18 cellular contexts compared by ENCODE assay signal in the genomic region with DNA sequence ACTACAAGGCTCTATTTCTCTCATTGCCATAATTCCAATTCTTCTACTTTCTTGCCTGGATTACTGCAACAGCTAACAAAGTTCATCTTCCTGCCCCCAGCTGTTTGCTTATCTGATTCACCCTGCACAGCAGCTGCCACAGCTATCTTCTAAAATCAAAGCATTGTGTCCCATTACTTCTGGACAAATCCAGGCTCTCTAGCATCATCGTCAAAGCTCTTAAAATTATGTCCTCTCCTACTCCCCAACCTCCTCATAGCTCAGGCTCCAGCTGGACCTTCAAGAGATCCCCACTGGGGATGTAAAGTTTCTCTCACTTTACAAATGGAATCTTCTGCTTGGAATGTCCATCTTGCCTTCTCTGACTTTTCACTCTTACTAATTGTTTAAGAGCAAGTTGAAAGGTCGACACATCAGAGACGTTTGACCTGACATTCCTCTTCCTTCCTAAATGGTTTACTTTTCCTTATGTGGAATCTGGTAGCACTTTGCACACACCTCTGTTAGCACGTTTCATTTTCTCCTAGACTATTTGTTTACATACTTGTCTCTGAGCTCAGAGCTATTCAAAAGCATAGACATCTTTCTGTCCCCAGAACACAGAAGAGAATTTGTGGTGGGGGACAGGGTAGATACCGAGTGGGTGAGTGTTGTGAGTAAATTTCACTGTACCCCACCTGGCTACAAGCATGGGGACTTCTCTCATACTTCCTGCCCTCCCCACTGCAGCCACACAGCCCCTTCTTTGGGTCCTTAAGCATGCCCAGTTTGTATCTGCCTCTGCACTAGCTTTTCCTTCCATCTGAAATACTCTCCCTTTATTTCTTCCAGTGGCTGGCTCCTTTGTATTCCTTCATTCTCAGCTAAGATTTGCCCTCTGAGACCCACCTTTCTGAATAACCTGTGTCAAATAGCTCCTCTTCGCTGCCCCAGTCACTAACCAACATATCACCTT.
A peak's percentile ranks its signal among the peaks of the same experiment; 100 is the strongest.
DNase-seq lines count a peak whose midpoint lies in the region; ATAC-seq, FAIRE-seq and TF ChIP-seq lines count a peak whose summit lies in the region.
"Had no signal": no experiment of that assay in that cellular context is flagged by ENCODE, and none has a peak within 500 bp of the region (broad histone marks: within the 10 kb centered on the region; RNA-seq: fewer than 3 reads in every experiment).

No MANE protein-coding gene starts in this region.

- H3K4me1 ChIP-seq in A549: peaks cover 77% of the 10 kb centered on the region
- no peaks in the 10 kb centered on the region for H3K4me1 ChIP-seq in prostate gland (replicated peaks)
- H3K4me1 ChIP-seq in uterus: peaks cover 0 to 7% of the 10 kb centered on the region in 2 donors

- no peaks in the 10 kb centered on the region for H3K9me3 ChIP-seq in A549
- H3K9me3 ChIP-seq in prostate gland: no peaks in the 10 kb centered on the region
- no peaks in the 10 kb centered on the region for H3K9me3 ChIP-seq in uterus
- H3K9me3 ChIP-seq: Caco-2 had no signal

- peak in 1 of 2 experiments; percentile 62 for DNase-seq in A549 (ENCODE audit: low read depth in 1 of 2, low spot score in 1 of 2)
- DNase-seq in SK-N-DZ (ENCODE audit: low spot score): peak; percentile 45
- peak; percentile 24 for DNase-seq in fibroblast of peridontal ligament (ENCODE audit: extremely low read depth)
- no peak for DNase-seq in prostate gland (ENCODE audit: low spot score)
- DNase-seq in GM19238 (ENCODE audit: insufficient read length, low spot score): no peak
- no peak for DNase-seq in NCI-H2227 (lab: John Stamatoyannopoulos, UW; ENCODE audit: unreplicated experiment)
- no peak for DNase-seq in uterus
- DNase-seq: activated CD8-positive, alpha-beta memory T cell treated with anti-CD3 and anti-CD28 coated beads for 24 hours; activated effector memory CD4-positive, alpha-beta T cell treated with Interleukin-2 at 50 U/mL for 16 hours; dermis blood vessel endothelial cell; natural killer cell; NCI-H524 treated with DMSO at 0.1 percent for 48 hours; OCI-M1; stimulated activated CD8-positive, alpha-beta memory T cell treated with anti-CD3 and anti-CD28 coated beads, Interleukin-4, amount 100 ng/mL, for 48 hours had no signal

- CTCF ChIA-PET in A549 (lab: Yijun Ruan, JAX): interaction anchor here (1.5 kb wide), 1 partner anchor 433 kb away, joined by 3 read pairs; no protein-coding TSS in a partner anchor

- peak overlapping the region; percentile 28; the same call in 2 of the 3 replicates for H3K4me3 ChIP-seq in A549
- no peak overlapping the region for H3K4me3 ChIP-seq in prostate gland
- H3K4me3 ChIP-seq in uterus: no peak overlapping the region

- no peak for FAIRE-seq in A549 (lab: Jason Lieb, UNC)
- FAIRE-seq: GM12891 had no signal

- 10% methylated on average over 6 of the region's 6 CpGs for WGBS in A549 (ENCODE audit: missing lambda C conversion rate)
- 37% methylated on average over 6 of the region's 6 CpGs for WGBS in prostate gland

- TF ChIP-seq EP300 in A549 (IDR thresholded peaks at IDR 0.05): peak; percentile 24 to 54; a peak in 1 of 5 replicates

- no peak for TF ChIP-seq RAD21 in A549 (conservative IDR thresholded peaks at IDR 0.05 in 1 of 2, IDR thresholded peaks at IDR 0.05 in 1 of 2)

- H3K27me3 ChIP-seq in prostate gland (replicated peaks; ENCODE audit: insufficient read depth) (no peaks in the 10 kb centered on the region), uterus (no peaks in the 10 kb centered on the region)

- ATAC-seq in A549 (peak; percentile 65 to 75), HG02870 (IDR thresholded peaks at IDR 0.05; ENCODE audit: unreplicated experiment) (no peak)
- ATAC-seq: left lobe of liver had no signal

- H3K4me2 ChIP-seq in A549: peak overlapping the region; percentile 87

- H3K36me3 ChIP-seq in prostate gland (no peaks in the 10 kb centered on the region), uterus (no peaks in the 10 kb centered on the region)

- TF ChIP-seq CTCF in A549 (IDR thresholded peaks at IDR 0.05): no peak
- TF ChIP-seq CTCF in prostate gland (IDR thresholded peaks at IDR 0.05): no peak
- TF ChIP-seq CTCF in uterus (IDR thresholded peaks at IDR 0.05): no peak

- intact Hi-C loops in prostate gland (cut with DNase I): no loop called here
- intact Hi-C loops in uterus (cut with DNase I; ENCODE audit: low total_unique reads): no loop called here

- TF ChIP-seq POLR2A in A549 (IDR thresholded peaks at IDR 0.05; ENCODE audit: low read length) (no peak), prostate gland (IDR thresholded peaks at IDR 0.05) (no peak), uterus (IDR thresholded peaks at IDR 0.05) (no peak)

- peak overlapping the region; percentile 81 for H3K27ac ChIP-seq in A549
- peak overlapping the region; percentile 3 to 31 for H3K27ac ChIP-seq in prostate gland
- H3K27ac ChIP-seq in uterus: peak overlapping the region in 1 of 2 donors; percentile 36

- POLR2A ChIA-PET in A549 (lab: Yijun Ruan, JAX): interaction anchor here (2.3 kb wide), 1 partner anchor 78 kb away, joined by 8 read pairs; a partner anchor contains a TSS

TF ChIP-seq in A549, 52 proteins besides CTCF, POLR2A, EP300 and RAD21:
- TF ChIP-seq GATA3 (IDR thresholded peaks at IDR 0.05; ENCODE audit: borderline replicate concordance) (peak; percentile 80), FOSL2 (IDR thresholded peaks at IDR 0.05) (0 out of 2 replicates have a peak, but pooled peaks have one; percentile 23), FOSL2 (CRISPR knock-in tag; IDR thresholded peaks at IDR 0.05) (peak; percentile 75), CEBPB (IDR thresholded peaks at IDR 0.05) (peak; percentile 52 to 83; a peak in 3 of 4 replicates), SMC3 (IDR thresholded peaks at IDR 0.05) (no peak), JUNB (IDR thresholded peaks at IDR 0.05) (0 out of 2 replicates have a peak, but pooled peaks have one; percentile 29), JUN (IDR thresholded peaks at IDR 0.05) (peak in 1 of 2 experiments; percentile 51; a peak in 3 of 5 replicates), MAZ (IDR thresholded peaks at IDR 0.05; ENCODE audit: borderline replicate concordance, low read depth, low read length) (no peak), NFE2L2 (conservative IDR thresholded peaks at IDR 0.05; ENCODE audit: low read length) (no peak)
- TF ChIP-seq, protein P1, sequence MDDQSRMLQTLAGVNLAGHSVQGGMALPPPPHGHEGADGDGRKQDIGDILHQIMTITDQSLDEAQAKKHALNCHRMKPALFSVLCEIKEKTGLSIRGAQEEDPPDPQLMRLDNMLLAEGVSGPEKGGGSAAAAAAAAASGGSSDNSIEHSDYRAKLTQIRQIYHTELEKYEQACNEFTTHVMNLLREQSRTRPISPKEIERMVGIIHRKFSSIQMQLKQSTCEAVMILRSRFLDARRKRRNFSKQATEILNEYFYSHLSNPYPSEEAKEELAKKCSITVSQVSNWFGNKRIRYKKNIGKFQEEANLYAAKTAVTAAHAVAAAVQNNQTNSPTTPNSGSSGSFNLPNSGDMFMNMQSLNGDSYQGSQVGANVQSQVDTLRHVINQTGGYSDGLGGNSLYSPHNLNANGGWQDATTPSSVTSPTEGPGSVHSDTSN (IDR thresholded peaks at IDR 0.05): no peak

Comparison
In these comparisons a context has a peak if more than half of its experiments do, and no peak if none do; other contexts are left out.
1. DNase-seq: peak in SK-N-DZ (single experiment) and fibroblast of peridontal ligament (single experiment); none in prostate gland (single experiment), GM19238 (single experiment), NCI-H2227 (single experiment) and uterus (0 of 2).